In genomic region chr12:89525002-89525823, GRCh38 we compare ENCODE assay signal across 8 cellular contexts. TPM values are rescaled to one million over a fixed set of nuclear protein-coding genes. Genes with fewer than 3 reads are reported as not detected.
DNase-seq lines count a peak whose midpoint lies in the region; ATAC-seq and TF ChIP-seq lines count a peak whose summit lies in the region.

No MANE protein-coding gene starts in this region.

- H3K4me1 ChIP-seq in thoracic aorta (ENCODE audit: control insufficient read depth in 1 of 2, low read depth in 2 of 2): peaks cover 33 to 43% of the 10 kb centered on the region in 2 donors

- H3K4me3 Mint-ChIP-seq in activated T-helper 1 cell treated with anti-CD3 and anti-CD28 coated beads, Interleukin-12 subunit alpha, Interleukin-12 subunit beta, Interleukin-2, Interleukin-4 antibody, amounts not matched to agents 30 ng/mL and 10 ng/mL and 1 ng/mL, durations not matched to agents 14 hours and 24 hours and 36 hours: peak overlapping the region; percentile 92
- H3K4me3 Mint-ChIP-seq in neural crest cell: peak overlapping the region; percentile 97

- H3K27ac ChIP-seq in thoracic aorta: peak overlapping the region; percentile 89 to 96

- H3K27ac Mint-ChIP-seq in activated T-helper 1 cell treated with anti-CD3 and anti-CD28 coated beads, Interleukin-12 subunit alpha, Interleukin-12 subunit beta, Interleukin-2, Interleukin-4 antibody, amounts not matched to agents 30 ng/mL and 10 ng/mL and 1 ng/mL, durations not matched to agents 14 hours and 24 hours and 36 hours: peak overlapping the region; percentile 94
- H3K27ac Mint-ChIP-seq in neural crest cell (ENCODE audit: unreplicated experiment): no peak overlapping the region

- H3K27me3 Mint-ChIP-seq in activated T-helper 1 cell treated with anti-CD3 and anti-CD28 coated beads, Interleukin-12 subunit alpha, Interleukin-12 subunit beta, Interleukin-2, Interleukin-4 antibody, amounts not matched to agents 30 ng/mL and 10 ng/mL and 1 ng/mL, durations not matched to agents 14 hours and 24 hours and 36 hours (ENCODE audit: insufficient read depth): no peaks in the 10 kb centered on the region
- H3K27me3 Mint-ChIP-seq in neural crest cell (ENCODE audit: low read depth): no peaks in the 10 kb centered on the region

- H3K36me3 ChIP-seq in thoracic aorta: no peaks in the 10 kb centered on the region

- intact Hi-C loops in activated T-helper 1 cell treated with anti-CD3 and anti-CD28 coated beads, Interleukin-12 subunit alpha, Interleukin-12 subunit beta, Interleukin-2, Interleukin-4 antibody, amounts not matched to agents 30 ng/mL and 10 ng/mL and 1 ng/mL, durations not matched to agents 14 hours and 24 hours and 36 hours (cut with micrococcal nuclease): loop anchor here (5.0 to 10.0 kb wide), 6 partner anchors 133 to 1488 kb away; a partner anchor contains a TSS

- peak overlapping the region; percentile 81 for H3K4me3 ChIP-seq in thoracic aorta

- H3K9me3 ChIP-seq in thoracic aorta: no peaks in the 10 kb centered on the region

- H3K4me1 Mint-ChIP-seq in activated T-helper 1 cell treated with anti-CD3 and anti-CD28 coated beads, Interleukin-12 subunit alpha, Interleukin-12 subunit beta, Interleukin-2, Interleukin-4 antibody, amounts not matched to agents 30 ng/mL and 10 ng/mL and 1 ng/mL, durations not matched to agents 14 hours and 24 hours and 36 hours (ENCODE audit: low read depth): peaks cover 50% of the 10 kb centered on the region
- peaks cover 37% of the 10 kb centered on the region for H3K4me1 Mint-ChIP-seq in neural crest cell

- peak; percentile 28 for ATAC-seq in HG02943 (IDR thresholded peaks at IDR 0.05; ENCODE audit: low read depth, unreplicated experiment)
- peak; percentile 39 for ATAC-seq in thoracic aorta (ENCODE audit: insufficient number of reproducible peaks, low FRiP score, low read depth)

- H3K36me3 Mint-ChIP-seq in activated T-helper 1 cell treated with anti-CD3 and anti-CD28 coated beads, Interleukin-12 subunit alpha, Interleukin-12 subunit beta, Interleukin-2, Interleukin-4 antibody, amounts not matched to agents 30 ng/mL and 10 ng/mL and 1 ng/mL, durations not matched to agents 14 hours and 24 hours and 36 hours (ENCODE audit: low read depth): peaks cover 25% of the 10 kb centered on the region
- H3K36me3 Mint-ChIP-seq in neural crest cell (ENCODE audit: low read depth): peaks cover 8% of the 10 kb centered on the region

- no peaks in the 10 kb centered on the region for H3K27me3 ChIP-seq in thoracic aorta (replicated peaks; ENCODE audit: insufficient read depth)

- DNase-seq in SHP77 (lab: John Stamatoyannopoulos, UW): peak; percentile 17 to 35
- no peak for DNase-seq in SHP77 treated with DMSO at 0.1 percent for 48 hours (lab: John Stamatoyannopoulos, UW)
- DNase-seq in NCI-H345 (lab: John Stamatoyannopoulos, UW): peak; percentile 47
- peak; percentile 40 for DNase-seq in activated T-helper 1 cell treated with anti-CD3 and anti-CD28 coated beads, Interleukin-12 subunit alpha, Interleukin-12 subunit beta, Interleukin-2, Interleukin-4 antibody, amounts not matched to agents 30 ng/mL and 10 ng/mL and 1 ng/mL, durations not matched to agents 14 hours and 24 hours and 36 hours (ENCODE audit: low spot score)
- peak; percentile 37 for DNase-seq in fibroblast of peridontal ligament (ENCODE audit: extremely low read depth)
- DNase-seq in neural crest cell (ENCODE audit: low read depth, low spot score): peak; percentile 35
- DNase-seq in thoracic aorta (ENCODE audit: low spot score): no peak

- TF ChIP-seq CTCF in neural crest cell (conservative IDR thresholded peaks at IDR 0.05): peak; percentile 49
- TF ChIP-seq CTCF in thoracic aorta (IDR thresholded peaks at IDR 0.05): peak; percentile 23

- no peaks in the 10 kb centered on the region for H3K9me3 Mint-ChIP-seq in activated T-helper 1 cell treated with anti-CD3 and anti-CD28 coated beads, Interleukin-12 subunit alpha, Interleukin-12 subunit beta, Interleukin-2, Interleukin-4 antibody, amounts not matched to agents 30 ng/mL and 10 ng/mL and 1 ng/mL, durations not matched to agents 14 hours and 24 hours and 36 hours
- H3K9me3 Mint-ChIP-seq in neural crest cell: no peaks in the 10 kb centered on the region

RNA-seq across cellular contexts. Expression of gene GALNT4, which starts 0.6 kb away (rescaled TPM):
- 8.7 TPM in 2 replicates for total RNA-seq in activated T-helper 1 cell treated with anti-CD3 and anti-CD28 coated beads, Interleukin-12 subunit alpha, Interleukin-12 subunit beta, Interleukin-2, Interleukin-4 antibody, amounts not matched to agents 30 ng/mL and 10 ng/mL and 1 ng/mL, durations not matched to agents 14 hours and 24 hours and 36 hours
- total RNA-seq in neural crest cell (4.4 and 4.7 TPM in 2 replicates), thoracic aorta (10 to 100 TPM in 1 of 2 donors, 1 to 10 TPM in 1; 6.9 to 14.3 TPM)

RNA-seq across cellular contexts. Expression of gene POC1B, which starts 0.6 kb away (rescaled TPM):
- 22.0 and 22.6 TPM in 2 replicates for total RNA-seq in activated T-helper 1 cell treated with anti-CD3 and anti-CD28 coated beads, Interleukin-12 subunit alpha, Interleukin-12 subunit beta, Interleukin-2, Interleukin-4 antibody, amounts not matched to agents 30 ng/mL and 10 ng/mL and 1 ng/mL, durations not matched to agents 14 hours and 24 hours and 36 hours
- total RNA-seq in neural crest cell (15.2 and 16.7 TPM in 2 replicates), thoracic aorta (10 to 100 TPM; 11.9 to 30.7 TPM)

Comparison
In these comparisons a context has a peak if more than half of its experiments do, and no peak if none do; other contexts are left out.
1. DNase-seq: peak in SHP77 (2 of 2), NCI-H345 (single experiment), activated T-helper 1 cell treated with anti-CD3 and anti-CD28 coated beads, Interleukin-12 subunit alpha, Interleukin-12 subunit beta, Interleukin-2, Interleukin-4 antibody, amounts not matched to agents 30 ng/mL and 10 ng/mL and 1 ng/mL, durations not matched to agents 14 hours and 24 hours and 36 hours (single experiment), fibroblast of peridontal ligament (single experiment) and neural crest cell (single experiment); none in SHP77 treated with DMSO at 0.1 percent for 48 hours (single experiment) and thoracic aorta (single experiment).